Comparison of ENCODE assay signal across 20 cellular contexts in genomic region chr3:67437789-67438188, GRCh38.
"Had no signal": no experiment of that assay in that cellular context is flagged by ENCODE, and none has a peak within 500 bp of the region (broad histone marks: within the 10 kb centered on the region; RNA-seq: fewer than 3 reads in every experiment).

No MANE protein-coding gene starts in this region.

- H3K27ac Mint-ChIP-seq: nephron, neural progenitor cell, progenitor cell of endocrine pancreas had no signal

- H3K4me1 Mint-ChIP-seq: nephron, neural progenitor cell had no signal

- H3K27me3 Mint-ChIP-seq: naive thymus-derived CD4-positive, alpha-beta T cell; progenitor cell of endocrine pancreas had no signal

- DNase-seq: dermis blood vessel endothelial cell; effector memory CD4-positive, alpha-beta T cell; esophagus squamous epithelium; foreskin melanocyte; glutamatergic neuron; heart right ventricle; hippocampal formation; left cardiac atrium; left lung; midbrain; naive thymus-derived CD4-positive, alpha-beta T cell; right lobe of liver; small intestine; stimulated activated CD4-positive, alpha-beta T cell treated with anti-CD3 and anti-CD28 coated beads, Interleukin-15, amount 100 ng/mL, for 24 hours; stimulated activated CD4-positive, alpha-beta T cell treated with anti-CD3 and anti-CD28 coated beads, Interleukin-2, amount 100 ng/mL, for 48 hours; stimulated activated naive CD4-positive, alpha-beta T cell treated with Interleukin-2 at 50 U/mL for 16 hours; upper lobe of left lung had no signal

- H3K4me3 Mint-ChIP-seq: naive thymus-derived CD4-positive, alpha-beta T cell; nephron; neural progenitor cell had no signal

- ATAC-seq: heart right ventricle; left cardiac atrium; left lung; naive thymus-derived CD4-positive, alpha-beta T cell had no signal
